ENCODE assay signal across 15 cellular contexts in genomic region chr3:53153914-53154434, GRCh38.
"Had no signal": no experiment of that assay in that cellular context is flagged by ENCODE, and none has a peak within 500 bp of the region (broad histone marks: within the 10 kb centered on the region; RNA-seq: fewer than 3 reads in every experiment).

No MANE protein-coding gene starts in this region.

- H3K9me3 ChIP-seq: spleen, suprapubic skin had no signal

- H3K9me3 Mint-ChIP-seq: activated naive CD4-positive, alpha-beta T cell treated with anti-CD3 and anti-CD28 coated beads, Interleukin-2, amount 50 U/mL, for 24 hours; mesothelial cell of epicardium; neural progenitor cell; stimulated activated memory B cell treated with anti-CD40 and anti-IgM and Interleukin-4, amounts not matched to agents 10 μg/mL and 1 μg/mL and 100 μg/mL, for 72 hours had no signal

- H3K36me3 Mint-ChIP-seq: activated naive CD4-positive, alpha-beta T cell treated with anti-CD3 and anti-CD28 coated beads, Interleukin-2, amount 50 U/mL, for 24 hours; mesothelial cell of epicardium; neural progenitor cell; stimulated activated memory B cell treated with anti-CD40 and anti-IgM and Interleukin-4, amounts not matched to agents 10 μg/mL and 1 μg/mL and 100 μg/mL, for 72 hours had no signal

- H3K4me1 Mint-ChIP-seq: activated naive CD4-positive, alpha-beta T cell treated with anti-CD3 and anti-CD28 coated beads, Interleukin-2, amount 50 U/mL, for 24 hours had no signal

- H3K4me2 ChIP-seq: neural progenitor cell had no signal

- H3K27ac Mint-ChIP-seq: activated naive CD4-positive, alpha-beta T cell treated with anti-CD3 and anti-CD28 coated beads, Interleukin-2, amount 50 U/mL, for 24 hours; mesothelial cell of epicardium; neural progenitor cell; stimulated activated memory B cell treated with anti-CD40 and anti-IgM and Interleukin-4, amounts not matched to agents 10 μg/mL and 1 μg/mL and 100 μg/mL, for 72 hours; T-helper 17 cell had no signal

- H3K36me3 ChIP-seq: neural progenitor cell, spleen, suprapubic skin had no signal

- H3K9ac ChIP-seq: neural progenitor cell had no signal

- DNase-seq: activated T-cell treated with anti-CD3 and anti-CD28 coated beads, Interleukin-2, amount 50 U/mL, for 1 hour; spleen; stimulated activated CD4-positive, alpha-beta T cell treated with anti-CD3 and anti-CD28 coated beads, Interleukin-1b, Interleukin-23, amount 100 ng/mL, for 48 hours; T-helper 17 cell had no signal

- H3K4me3 ChIP-seq: neural progenitor cell, spleen, suprapubic skin had no signal

- ATAC-seq: activated CD4-positive, CD25-positive, alpha-beta regulatory T cell treated with anti-CD3 and anti-CD28 coated beads, Interleukin-2, amount 50 U/mL, for 24 hours; esophagus mucosa; right cardiac atrium; stimulated activated memory B cell treated with anti-CD40 and anti-IgM and Interleukin-4, amounts not matched to agents 10 μg/mL and 1 μg/mL and 100 μg/mL, for 72 hours; T-helper 17 cell had no signal

- H3K4me1 ChIP-seq: neural progenitor cell had no signal

- H3K4me3 Mint-ChIP-seq: activated naive CD4-positive, alpha-beta T cell treated with anti-CD3 and anti-CD28 coated beads, Interleukin-2, amount 50 U/mL, for 24 hours; mesothelial cell of epicardium; neural progenitor cell; stimulated activated memory B cell treated with anti-CD40 and anti-IgM and Interleukin-4, amounts not matched to agents 10 μg/mL and 1 μg/mL and 100 μg/mL, for 72 hours; T-helper 17 cell had no signal

- H2AFZ ChIP-seq: neural progenitor cell had no signal

- H3K27ac ChIP-seq: neural progenitor cell, spleen, suprapubic skin had no signal

- FAIRE-seq: endometrium, TTC549, urothelium cell line had no signal
